In the genomic region with DNA sequence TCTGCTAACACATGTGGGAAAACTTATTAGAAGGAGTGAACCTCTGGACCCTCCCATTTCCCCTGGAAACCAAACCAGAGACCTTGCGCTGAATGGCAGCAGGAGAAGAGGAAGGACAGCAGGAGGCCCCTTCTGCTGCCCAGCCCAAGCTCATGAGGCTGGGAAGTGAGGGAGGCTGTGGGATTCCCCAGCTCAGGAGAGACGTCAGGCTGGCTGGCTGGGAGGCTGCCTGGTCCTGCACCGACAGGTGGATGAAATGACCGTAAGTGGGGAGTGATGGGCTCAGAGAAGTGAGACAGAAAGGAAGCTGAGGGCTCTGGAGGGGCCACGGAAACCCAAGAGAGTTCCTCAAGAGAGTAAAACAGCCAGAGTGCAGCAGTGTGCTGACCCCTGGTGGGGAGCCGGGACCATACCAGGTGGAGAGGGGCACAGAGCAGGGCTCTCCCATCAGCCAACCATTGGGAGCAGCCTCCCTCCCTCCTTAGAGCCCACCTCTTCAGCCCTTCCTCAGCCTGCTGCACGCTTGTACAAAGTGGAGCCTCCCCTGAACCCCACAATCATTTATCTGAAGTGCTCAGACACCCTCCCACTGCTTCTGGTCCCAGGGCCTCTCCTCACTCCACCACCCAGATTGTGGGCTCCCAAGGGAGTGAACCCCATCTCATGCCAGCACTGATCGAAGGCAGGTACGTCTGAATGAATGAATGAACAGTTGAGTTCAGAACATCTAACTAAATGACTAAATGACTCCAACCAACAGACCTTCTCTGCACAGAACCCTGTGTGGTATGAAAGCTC, we compare ENCODE assay signal across 8 cellular contexts. TPM values are rescaled to one million over a fixed set of nuclear protein-coding genes. Genes with fewer than 3 reads are reported as not detected.
A peak's percentile ranks its signal among the peaks of the same experiment; 100 is the strongest.
DNase-seq lines count a peak whose midpoint lies in the region; TF ChIP-seq lines count a peak whose summit lies in the region.

No MANE protein-coding gene starts in this region.

- DNase-seq in NCI-H2196 (lab: John Stamatoyannopoulos, UW; ENCODE audit: unreplicated experiment): peak; percentile 52
- DNase-seq in NCI-H2196 treated with DMSO at 0.1 percent for 48 hours (lab: John Stamatoyannopoulos, UW; ENCODE audit: unreplicated experiment): no peak
- peak; percentile 56 to 74 for DNase-seq in SHP77 (lab: John Stamatoyannopoulos, UW)
- peak; percentile 74 for DNase-seq in hepatic stellate cell (ENCODE audit: low spot score)
- peak; percentile 51 for DNase-seq in stimulated activated CD4-positive, alpha-beta T cell treated with anti-CD3 and anti-CD28 coated beads, Interleukin-2, amount 100 ng/mL, for 4 hours (ENCODE audit: low read depth)
- no peak for DNase-seq in mucosa of gallbladder (ENCODE audit: low spot score)

- no peaks in the 10 kb centered on the region for H3K9me3 Mint-ChIP-seq in activated naive CD4-positive, alpha-beta T cell treated with anti-CD3 and anti-CD28 coated beads, Interleukin-2, amount 50 U/mL, for 24 hours

- peak overlapping the region; percentile 52 for H3K27ac Mint-ChIP-seq in activated naive CD4-positive, alpha-beta T cell treated with anti-CD3 and anti-CD28 coated beads, Interleukin-2, amount 50 U/mL, for 24 hours

- TF ChIP-seq RAD21 in Ishikawa (IDR thresholded peaks at IDR 0.05; ENCODE audit: low read depth): peak; percentile 83

- H3K36me3 Mint-ChIP-seq in activated naive CD4-positive, alpha-beta T cell treated with anti-CD3 and anti-CD28 coated beads, Interleukin-2, amount 50 U/mL, for 24 hours: no peaks in the 10 kb centered on the region

- H3K4me1 Mint-ChIP-seq in activated naive CD4-positive, alpha-beta T cell treated with anti-CD3 and anti-CD28 coated beads, Interleukin-2, amount 50 U/mL, for 24 hours: peaks cover 38% of the 10 kb centered on the region

- no peak overlapping the region for H3K4me3 Mint-ChIP-seq in activated naive CD4-positive, alpha-beta T cell treated with anti-CD3 and anti-CD28 coated beads, Interleukin-2, amount 50 U/mL, for 24 hours

- no peaks in the 10 kb centered on the region for H3K27me3 Mint-ChIP-seq in activated naive CD4-positive, alpha-beta T cell treated with anti-CD3 and anti-CD28 coated beads, Interleukin-2, amount 50 U/mL, for 24 hours

- TF ChIP-seq EP300 in Ishikawa (IDR thresholded peaks at IDR 0.05; ENCODE audit: borderline replicate concordance): no peak

TF ChIP-seq in Ishikawa, 13 proteins besides CTCF, POLR2A, EP300 and RAD21:
- TF ChIP-seq, protein P1, sequence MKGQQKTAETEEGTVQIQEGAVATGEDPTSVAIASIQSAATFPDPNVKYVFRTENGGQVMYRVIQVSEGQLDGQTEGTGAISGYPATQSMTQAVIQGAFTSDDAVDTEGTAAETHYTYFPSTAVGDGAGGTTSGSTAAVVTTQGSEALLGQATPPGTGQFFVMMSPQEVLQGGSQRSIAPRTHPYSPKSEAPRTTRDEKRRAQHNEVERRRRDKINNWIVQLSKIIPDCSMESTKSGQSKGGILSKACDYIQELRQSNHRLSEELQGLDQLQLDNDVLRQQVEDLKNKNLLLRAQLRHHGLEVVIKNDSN (IDR thresholded peaks at IDR 0.05): no peak
- TF ChIP-seq FOXM1 (IDR thresholded peaks at IDR 0.05; ENCODE audit: borderline replicate concordance, low read depth): no peak
- TF ChIP-seq TEAD4 (IDR thresholded peaks at IDR 0.05): no peak
- TF ChIP-seq MAX (IDR thresholded peaks at IDR 0.05): no peak
- TF ChIP-seq YY1 (IDR thresholded peaks at IDR 0.05; ENCODE audit: low read depth): no peak
- no peak for TF ChIP-seq TCF12 (IDR thresholded peaks at IDR 0.05; ENCODE audit: low read depth)
- no peak for TF ChIP-seq CREB1 (IDR thresholded peaks at IDR 0.05; ENCODE audit: low read depth)
- TF ChIP-seq NFIC (IDR thresholded peaks at IDR 0.05): no peak
- TF ChIP-seq REST (IDR thresholded peaks at IDR 0.05; ENCODE audit: low read depth): no peak
- TF ChIP-seq ZBTB7A (IDR thresholded peaks at IDR 0.05; ENCODE audit: low read depth): no peak
- TF ChIP-seq CEBPB (IDR thresholded peaks at IDR 0.05): no peak
- TF ChIP-seq EGR1 (IDR thresholded peaks at IDR 0.05): no peak
- TF ChIP-seq TAF1 (IDR thresholded peaks at IDR 0.05; ENCODE audit: low read depth): no peak

RNA-seq across cellular contexts. Expression of gene TAMALIN, which starts 14.0 kb away (rescaled TPM):
- total RNA-seq in mucosa of gallbladder: 23.9 TPM

RNA-seq across cellular contexts. Expression of gene NR4A1, which starts 30.5 kb away (rescaled TPM):
- total RNA-seq in mucosa of gallbladder: 131 TPM

RNA-seq across cellular contexts. Expression of gene ATG101, which starts 49.0 kb away (rescaled TPM):
- total RNA-seq in mucosa of gallbladder: 38.6 TPM

RNA-seq across cellular contexts. Expression of gene SMIM41, which starts 58.8 kb away (rescaled TPM):
- 0.46 TPM for total RNA-seq in mucosa of gallbladder

Comparison
In these comparisons a context has a peak if more than half of its experiments do, and no peak if none do; other contexts are left out.
1. DNase-seq: peak in NCI-H2196 (single experiment), SHP77 (2 of 2), hepatic stellate cell (single experiment) and stimulated activated CD4-positive, alpha-beta T cell treated with anti-CD3 and anti-CD28 coated beads, Interleukin-2, amount 100 ng/mL, for 4 hours (single experiment); none in NCI-H2196 treated with DMSO at 0.1 percent for 48 hours (single experiment) and mucosa of gallbladder (single experiment).